ENCODE assay signal across 1 cellular context in genomic region chr5:132501961-132502931, GRCh38.
TF ChIP-seq lines count a peak whose summit lies in the region.

No MANE protein-coding gene starts in this region.

TF ChIP-seq in H1, 55 proteins besides CTCF, POLR2A, EP300 and RAD21:
- TF ChIP-seq E2F6 (IDR thresholded peaks at IDR 0.05) (no peak), ATF3 (IDR thresholded peaks at IDR 0.05; ENCODE audit: insufficient read depth, low read depth, low read length) (no peak), SAP30 (IDR thresholded peaks at IDR 0.05; ENCODE audit: insufficient read depth, insufficient replicate concordance, low read length) (no peak), CTBP2 (IDR thresholded peaks at IDR 0.05; ENCODE audit: borderline replicate concordance, insufficient read depth, insufficient read length, low read length) (no peak), HDAC2 (IDR thresholded peaks at IDR 0.05; ENCODE audit: borderline replicate concordance in 1 of 2, low read depth in 2 of 2, low read length in 2 of 2) (no peak), ASH2L (IDR thresholded peaks at IDR 0.05; ENCODE audit: low read length) (no peak), HDAC6 (IDR thresholded peaks at IDR 0.05; ENCODE audit: low read depth, low read length) (no peak), RXRA (IDR thresholded peaks at IDR 0.05; ENCODE audit: insufficient read depth, low read depth, low read length) (no peak), MAFK (IDR thresholded peaks at IDR 0.05; ENCODE audit: low read depth, low read length) (no peak), SP4 (IDR thresholded peaks at IDR 0.05; ENCODE audit: low read length) (no peak), CBX8 (IDR thresholded peaks at IDR 0.05; ENCODE audit: borderline replicate concordance, low read depth, low read length) (no peak), TBP (IDR thresholded peaks at IDR 0.05; ENCODE audit: low read depth, low read length) (no peak), JUND (IDR thresholded peaks at IDR 0.05; ENCODE audit: low read length) (no peak), MAX (IDR thresholded peaks at IDR 0.05) (no peak), CBX5 (IDR thresholded peaks at IDR 0.05; ENCODE audit: low read depth, low read length) (no peak), SRF (IDR thresholded peaks at IDR 0.05; ENCODE audit: low read depth, low read length) (no peak), KDM5A (IDR thresholded peaks at IDR 0.05; ENCODE audit: low read length) (no peak), SIN3A (conservative IDR thresholded peaks at IDR 0.05 in 1 of 2, IDR thresholded peaks at IDR 0.05 in 1 of 2; ENCODE audit: low read depth in 1 of 2, low read length in 2 of 2) (no peak), FOSL1 (IDR thresholded peaks at IDR 0.05; ENCODE audit: insufficient read depth, low read depth, low read length) (no peak), NRF1 (IDR thresholded peaks at IDR 0.05; ENCODE audit: low read depth, low read length) (no peak)
